In genomic region chr12:116969615-116970575, GRCh38 we compare ENCODE assay signal across 16 cellular contexts. TPM values are rescaled to one million over a fixed set of nuclear protein-coding genes. Genes with fewer than 3 reads are reported as not detected.
DNase-seq lines count a peak whose midpoint lies in the region; ATAC-seq and TF ChIP-seq lines count a peak whose summit lies in the region.
"Had no signal": no experiment of that assay in that cellular context is flagged by ENCODE, and none has a peak within 500 bp of the region (broad histone marks: within the 10 kb centered on the region; RNA-seq: fewer than 3 reads in every experiment).

No MANE protein-coding gene starts in this region.

- no peak overlapping the region for H2BK12ac ChIP-seq in H9 (ENCODE audit: insufficient read length, low read depth, low read length)

- no peaks in the 10 kb centered on the region for H3K4me1 ChIP-seq in H9 (ENCODE audit: insufficient read depth, low read length)
- H3K4me1 ChIP-seq in psoas muscle = peaks cover 6% of the 10 kb centered on the region
- H3K4me1 ChIP-seq: Caco-2, SJSA1, upper lobe of left lung had no signal

- POLR2A ChIA-PET in activated CD4-positive, alpha-beta memory T cell treated with anti-CD3 and anti-CD28 coated beads for 36 hours (lab: Charles Lee) = no interaction called here

- H2AK5ac ChIP-seq in H9 (ENCODE audit: insufficient read length, low read length) = no peak overlapping the region

- no peak overlapping the region for H3T11ph ChIP-seq in H9 (ENCODE audit: low read length)

- H3K4me2 ChIP-seq in H9 (ENCODE audit: insufficient read depth, insufficient read length, low read length) = no peak overlapping the region

- no peaks in the 10 kb centered on the region for H3K79me1 ChIP-seq in H9 (ENCODE audit: insufficient read depth, low read depth, low read length, poor library complexity, severe bottlenecking)

- H3K4me3 ChIP-seq in fibroblast of pulmonary artery (replicated peaks; ENCODE audit: low read depth, low read length) (no peak overlapping the region), psoas muscle (no peak overlapping the region)
- H3K4me3 ChIP-seq: SJSA1, upper lobe of left lung had no signal

- H3K79me2 ChIP-seq in H9 (ENCODE audit: insufficient read depth, low read length) = no peaks in the 10 kb centered on the region

- H3K27me3 ChIP-seq in H9 (ENCODE audit: insufficient read depth, low read length) (no peaks in the 10 kb centered on the region), psoas muscle (ENCODE audit: insufficient read depth in 3 of 3, low read length in 2 of 3) (no peaks in the 10 kb centered on the region)
- H3K27me3 ChIP-seq: SJSA1, upper lobe of left lung had no signal

- ATAC-seq in psoas muscle = peak; percentile 64 to 90 (median 79)
- ATAC-seq: activated naive CD8-positive, alpha-beta T cell treated with anti-CD3 and anti-CD28 coated beads, Interleukin-2, amount 50 U/mL, for 24 hours; HCT116 had no signal

- H3K27ac ChIP-seq in H9 (ENCODE audit: insufficient read length, low read depth, low read length) (no peak overlapping the region), psoas muscle (no peak overlapping the region)
- H3K27ac ChIP-seq: SJSA1, upper lobe of left lung had no signal

- no peak overlapping the region for H3K18ac ChIP-seq in H9 (ENCODE audit: insufficient read length, low read depth, low read length)

- H3K4ac ChIP-seq in H9 (ENCODE audit: low read depth, low read length) = no peak overlapping the region

- H3K4me1 Mint-ChIP-seq in H9 = peaks cover 3 to 15% of the 10 kb centered on the region in 2 experiments; a peak in 3 of 4 replicates
- H3K4me1 Mint-ChIP-seq in activated CD4-positive, alpha-beta memory T cell treated with anti-CD3 and anti-CD28 coated beads for 36 hours (ENCODE audit: low read depth) = no peaks in the 10 kb centered on the region
- H3K4me1 Mint-ChIP-seq: activated naive CD8-positive, alpha-beta T cell treated with anti-CD3 and anti-CD28 coated beads, Interleukin-2, amount 50 U/mL, for 24 hours had no signal

- no peak overlapping the region for H4K5ac ChIP-seq in H9 (ENCODE audit: insufficient read length, low read depth, low read length)

- no peak overlapping the region for H3K4me3 Mint-ChIP-seq in H9
- H3K4me3 Mint-ChIP-seq in activated CD4-positive, alpha-beta memory T cell treated with anti-CD3 and anti-CD28 coated beads for 36 hours = no peak overlapping the region
- H3K4me3 Mint-ChIP-seq: activated naive CD8-positive, alpha-beta T cell treated with anti-CD3 and anti-CD28 coated beads, Interleukin-2, amount 50 U/mL, for 24 hours had no signal

- no peaks in the 10 kb centered on the region for H3K9me3 Mint-ChIP-seq in H9
- H3K9me3 Mint-ChIP-seq in activated CD4-positive, alpha-beta memory T cell treated with anti-CD3 and anti-CD28 coated beads for 36 hours = no peaks in the 10 kb centered on the region
- H3K9me3 Mint-ChIP-seq: activated naive CD8-positive, alpha-beta T cell treated with anti-CD3 and anti-CD28 coated beads, Interleukin-2, amount 50 U/mL, for 24 hours had no signal

- H2BK15ac ChIP-seq in H9 (ENCODE audit: low read depth, low read length) = no peak overlapping the region

- no peak overlapping the region for H2AFZ ChIP-seq in H9 (ENCODE audit: low read length)

- no peak overlapping the region for H2BK5ac ChIP-seq in H9 (ENCODE audit: insufficient read length, low read length)

- CTCF ChIA-PET in activated CD4-positive, alpha-beta memory T cell treated with anti-CD3 and anti-CD28 coated beads for 36 hours (lab: Charles Lee) = no interaction called here

- DNase-seq in H9 (no peak), SK-N-DZ (ENCODE audit: low spot score) (peak; percentile 70), fibroblast of pulmonary artery (ENCODE audit: low read depth) (peak; percentile 24), psoas muscle (peak; percentile 44 to 73), foreskin melanocyte (no peak), kidney glomerular epithelial cell (lab: John Stamatoyannopoulos, UW) (no peak), NCI-H1436 (lab: John Stamatoyannopoulos, UW) (no peak)
- no peak for DNase-seq in activated CD4-positive, alpha-beta memory T cell treated with anti-CD3 and anti-CD28 coated beads for 36 hours
- DNase-seq: activated CD8-positive, alpha-beta memory T cell treated with anti-CD3 and anti-CD28 coated beads, Interleukin-2, amount 50 U/mL, for 48 hours; activated naive CD8-positive, alpha-beta T cell treated with anti-CD3 and anti-CD28 coated beads, Interleukin-2, amount 50 U/mL, for 24 hours; Caco-2; NK-92 treated with Interleukin-12 subunit alpha and Interleukin-12 subunit beta, amount 100 ng/mL, for 24 hours; stimulated activated CD4-positive, alpha-beta T cell treated with anti-CD3 and anti-CD28 coated beads, Interleukin-15, amount 100 ng/mL, for 24 hours; upper lobe of left lung had no signal

- no peak overlapping the region for H4K91ac ChIP-seq in H9 (ENCODE audit: insufficient read length, low read depth, low read length)

- H3K36me3 Mint-ChIP-seq in H9 (ENCODE audit: insufficient read depth in 1 of 3, low read depth in 3 of 3) = peaks cover 12 to 29% (median 21%) of the 10 kb centered on the region in 3 experiments; a peak in 6 of 7 replicates
- peaks cover 28% of the 10 kb centered on the region for H3K36me3 Mint-ChIP-seq in activated CD4-positive, alpha-beta memory T cell treated with anti-CD3 and anti-CD28 coated beads for 36 hours

- no peaks in the 10 kb centered on the region for H4K20me1 ChIP-seq in H9 (ENCODE audit: control insufficient read depth, insufficient read depth, insufficient read length)

- H3K9me3 ChIP-seq in H9 (ENCODE audit: control insufficient read depth, low read depth, low read length) = no peaks in the 10 kb centered on the region
- H3K9me3 ChIP-seq in psoas muscle = no peaks in the 10 kb centered on the region
- H3K9me3 ChIP-seq: Caco-2, SJSA1, upper lobe of left lung had no signal

- no peak overlapping the region for H3K56ac ChIP-seq in H9 (ENCODE audit: insufficient read length, low read depth, low read length)

- no peak overlapping the region for H2BK120ac ChIP-seq in H9 (ENCODE audit: low read depth, low read length, poor library complexity, severe bottlenecking)

- WGBS in H9 (ENCODE audit: extremely low coverage, insufficient read length, low lambda C conversion rate) = no CpG with 5 or more reads among the region's 30 CpGs
- 44 to 57% (median 46%) methylated on average over 30 of the region's 30 CpGs for WGBS in psoas muscle, 3 donors

- no peak overlapping the region for H3K23ac ChIP-seq in H9 (ENCODE audit: insufficient read length, low read depth, low read length)

- H3K27me3 Mint-ChIP-seq in H9 (ENCODE audit: low read depth) = no peaks in the 10 kb centered on the region
- no peaks in the 10 kb centered on the region for H3K27me3 Mint-ChIP-seq in activated CD4-positive, alpha-beta memory T cell treated with anti-CD3 and anti-CD28 coated beads for 36 hours
- H3K27me3 Mint-ChIP-seq: activated naive CD8-positive, alpha-beta T cell treated with anti-CD3 and anti-CD28 coated beads, Interleukin-2, amount 50 U/mL, for 24 hours had no signal

- H3K23me2 ChIP-seq in H9 (ENCODE audit: insufficient read length, low read depth, low read length, poor library complexity, severe bottlenecking) = no peaks in the 10 kb centered on the region

- peak overlapping the region in 2 of 3 experiments; percentile 14 to 44; a peak in 2 of 7 replicates for H3K27ac Mint-ChIP-seq in H9
- no peak overlapping the region for H3K27ac Mint-ChIP-seq in activated CD4-positive, alpha-beta memory T cell treated with anti-CD3 and anti-CD28 coated beads for 36 hours
- H3K27ac Mint-ChIP-seq: activated naive CD8-positive, alpha-beta T cell treated with anti-CD3 and anti-CD28 coated beads, Interleukin-2, amount 50 U/mL, for 24 hours had no signal

- intact Hi-C loops in psoas muscle (cut with DNase I) = no loop called here
- intact Hi-C loops in activated CD4-positive, alpha-beta memory T cell treated with anti-CD3 and anti-CD28 coated beads for 36 hours (cut with micrococcal nuclease) = no loop called here

- no peak overlapping the region for H3K9ac ChIP-seq in H9 (ENCODE audit: extremely low read depth, insufficient read length, low read length)

- peak overlapping the region; percentile 8; the same call in 1 of the 2 replicates for H3K14ac ChIP-seq in H9 (ENCODE audit: insufficient read depth, low read length)

- no peak overlapping the region for H2BK20ac ChIP-seq in H9 (ENCODE audit: low read depth, low read length, poor library complexity, severe bottlenecking)

- H3K36me3 ChIP-seq in psoas muscle (ENCODE audit: insufficient read depth in 1 of 2, low read depth in 1 of 2) = peaks cover 2 to 39% of the 10 kb centered on the region in 2 donors

- H4K8ac ChIP-seq in H9 (replicated peaks; ENCODE audit: insufficient read length, low read depth, low read length) = no peak overlapping the region

- no peak for TF ChIP-seq CTCF in H9 (conservative IDR thresholded peaks at IDR 0.05)
- TF ChIP-seq CTCF in fibroblast of pulmonary artery (IDR thresholded peaks at IDR 0.05; ENCODE audit: low read length, missing control alignments) = no peak
- no peak for TF ChIP-seq CTCF in psoas muscle (IDR thresholded peaks at IDR 0.05)

RNA-seq across cellular contexts. Expression of gene FBXW8, which starts 59.1 kb away (rescaled TPM):
- total RNA-seq in H9 (2021) (14.9 and 15.3 TPM in 2 replicates), psoas muscle (1 to 10 TPM; 3.0 to 5.7 (median 4.9) TPM)
- 27.1 and 30.2 TPM in 2 replicates for polyA plus RNA-seq in SK-N-DZ (2014; cell fraction: cytosol; rRNA removed)
- 30.2 and 38.4 TPM in 2 replicates for polyA plus RNA-seq in SK-N-DZ (2014; cell fraction: nucleus; rRNA removed)
- 1 to 10 TPM; 1.1 to 2.2 (median 1.7) TPM for polyA plus RNA-seq in psoas muscle
- 1 to 10 TPM; 5.3 to 5.7 TPM for total RNA-seq in activated CD4-positive, alpha-beta memory T cell treated with anti-CD3 and anti-CD28 coated beads for 36 hours

Comparison
In these comparisons a context has a peak if more than half of its experiments do, and no peak if none do; other contexts are left out.
1. DNase-seq: peak in SK-N-DZ (single experiment), fibroblast of pulmonary artery (single experiment) and psoas muscle (2 of 2); none in H9 (single experiment), foreskin melanocyte (single experiment), activated CD4-positive, alpha-beta memory T cell treated with anti-CD3 and anti-CD28 coated beads for 36 hours (single experiment), kidney glomerular epithelial cell (single experiment) and NCI-H1436 (single experiment).